ENCODE assay signal across 22 cellular contexts in genomic region chr10:110694820-110695219, GRCh38. TPM values are rescaled to one million over a fixed set of nuclear protein-coding genes. Genes with fewer than 3 reads are reported as not detected.
DNase-seq lines count a peak whose midpoint lies in the region; ATAC-seq, FAIRE-seq and TF ChIP-seq lines count a peak whose summit lies in the region.
"Had no signal": no experiment of that assay in that cellular context is flagged by ENCODE, and none has a peak within 500 bp of the region (broad histone marks: within the 10 kb centered on the region; RNA-seq: fewer than 3 reads in every experiment).

No MANE protein-coding gene starts in this region.

- H3K27ac ChIP-seq in heart right ventricle, result peak overlapping the region in 8 of 10 donors; percentile 7 to 89 (median 40)
- H3K27ac ChIP-seq in right cardiac atrium (ENCODE audit: low read length), result no peak overlapping the region
- H3K27ac ChIP-seq in HEK293 (ENCODE audit: extremely low read depth, low read depth, low read length), result no peak overlapping the region
- peak overlapping the region; percentile 86 for H3K27ac ChIP-seq in psoas muscle
- H3K27ac ChIP-seq: GM23248 had no signal

- ATAC-seq in heart right ventricle, result no peak
- ATAC-seq in right cardiac atrium, result no peak
- ATAC-seq in psoas muscle, result no peak

- intact Hi-C loops in heart right ventricle (cut with DNase I), result loop anchor here in 1 of 10 donors (5.0 kb wide), 1 partner anchor 42 kb away; no protein-coding TSS in a partner anchor
- intact Hi-C loops in right cardiac atrium (cut with DNase I), result no loop called here
- intact Hi-C loops in psoas muscle (cut with DNase I), result no loop called here

- H3K36me3 ChIP-seq in heart right ventricle (no peaks in the 10 kb centered on the region), HEK293 (ENCODE audit: control insufficient read depth in 2 of 2, insufficient read depth in 1 of 2, low read length in 2 of 2) (no peaks in the 10 kb centered on the region; a peak in 1 of 3 replicates), psoas muscle (ENCODE audit: insufficient read depth in 1 of 2, low read depth in 1 of 2) (no peaks in the 10 kb centered on the region)

- DNase-seq in heart right ventricle, result no peak
- DNase-seq in right cardiac atrium, result no peak
- no peak for DNase-seq in GM12891 (ENCODE audit: insufficient read length, low spot score)
- no peak for DNase-seq in psoas muscle
- DNase-seq in activated effector memory CD4-positive, alpha-beta T cell treated with Interleukin-2 at 50 U/mL for 16 hours, result no peak
- DNase-seq in foreskin fibroblast, result no peak
- DNase-seq in cortex of kidney (lab: John Stamatoyannopoulos, UW), result no peak
- DNase-seq: C1 segment of cervical spinal cord; Calu3; CD4-positive, alpha-beta memory T cell; COR-L47; DMS53; DMS79 treated with DMSO at 0.1 percent for 48 hours; GF-D8; H7; HCEC 1CT; HFFc6 had no signal

- no peak for TF ChIP-seq POLR2A in GM12891 (IDR thresholded peaks at IDR 0.05; ENCODE audit: low read depth, low read length)

- peaks cover 0 to 24% (median 14%) of the 10 kb centered on the region in 11 donors for H3K9me3 ChIP-seq in heart right ventricle
- H3K9me3 ChIP-seq in right cardiac atrium (ENCODE audit: control insufficient read depth, low read length), result no peaks in the 10 kb centered on the region
- no peaks in the 10 kb centered on the region for H3K9me3 ChIP-seq in HEK293 (ENCODE audit: control insufficient read depth, insufficient read depth, low read depth, low read length)
- H3K9me3 ChIP-seq in psoas muscle, result peaks cover 15% of the 10 kb centered on the region

- H3K27me3 ChIP-seq in heart right ventricle, result no peaks in the 10 kb centered on the region
- no peaks in the 10 kb centered on the region for H3K27me3 ChIP-seq in right cardiac atrium (ENCODE audit: control insufficient read depth, insufficient read depth)
- no peaks in the 10 kb centered on the region for H3K27me3 ChIP-seq in psoas muscle (ENCODE audit: insufficient read depth in 3 of 3, low read length in 2 of 3)

- peak; percentile 38 for FAIRE-seq in GM12891 (lab: Jason Lieb, UNC)
- FAIRE-seq: GM12892, H1 had no signal

- CTCF ChIA-PET in HEK293 (lab: Yijun Ruan, JAX), result interaction anchor here (1.6 kb wide), 1 partner anchor 14 kb away, joined by 4 read pairs; no protein-coding TSS in a partner anchor

- H3K4me1 ChIP-seq in heart right ventricle (peaks cover 0 to 58% (median 20%) of the 10 kb centered on the region in 9 donors), right cardiac atrium (ENCODE audit: control insufficient read depth, insufficient read depth, low read length) (no peaks in the 10 kb centered on the region), HEK293 (ENCODE audit: control insufficient read depth, insufficient read depth, low read length) (peaks cover 5% of the 10 kb centered on the region), psoas muscle (peaks cover 49% of the 10 kb centered on the region)

- 55 to 57% methylated on average over 2 of the region's 2 CpGs for WGBS in heart right ventricle, 2 donors
- 68% methylated on average over 2 of the region's 2 CpGs for WGBS in right cardiac atrium
- WGBS in psoas muscle, 3 donors, result 29 to 37% (median 30%) methylated on average over 2 of the region's 2 CpGs

- POLR2A ChIA-PET in HEK293 (lab: Yijun Ruan, JAX), result no interaction called here

- no peak for TF ChIP-seq CTCF in heart right ventricle (IDR thresholded peaks at IDR 0.05)
- no peak for TF ChIP-seq CTCF in HEK293 (tag by site-specific recombination; IDR thresholded peaks at IDR 0.05)
- no peak for TF ChIP-seq CTCF in psoas muscle (IDR thresholded peaks at IDR 0.05)
- TF ChIP-seq CTCF in foreskin fibroblast (IDR thresholded peaks at IDR 0.05; ENCODE audit: low read depth, low read length), result no peak

- H3K4me3 ChIP-seq in heart right ventricle (no peak overlapping the region), right cardiac atrium (ENCODE audit: low read length) (no peak overlapping the region), HEK293 (ENCODE audit: low read depth, low read length) (no peak overlapping the region), psoas muscle (peak overlapping the region; percentile 8), foreskin fibroblast (ENCODE audit: low read depth in 1 of 2, low read length in 2 of 2) (no peak overlapping the region)
- H3K4me3 ChIP-seq: GM23248 had no signal

TF ChIP-seq in GM12891, 5 proteins besides CTCF, POLR2A, EP300 and RAD21:
- no peak for TF ChIP-seq PAX5 (IDR thresholded peaks at IDR 0.05; ENCODE audit: insufficient read depth, low read length, severe bottlenecking)
- no peak for TF ChIP-seq POU2F2 (IDR thresholded peaks at IDR 0.05; ENCODE audit: low read depth, low read length)

TF ChIP-seq in HEK293, 187 proteins besides CTCF, POLR2A, EP300 and RAD21:
- TF ChIP-seq ZNF114 (tag by site-specific recombination; IDR thresholded peaks at IDR 0.05), result no peak
- TF ChIP-seq ZIC2 (tag by site-specific recombination; IDR thresholded peaks at IDR 0.05), result 0 out of 2 replicates have a peak, but pooled peaks have one; percentile 36
- no peak for TF ChIP-seq ZNF664 (tag by site-specific recombination; IDR thresholded peaks at IDR 0.05)
- no peak for TF ChIP-seq GLI4 (tag by site-specific recombination; IDR thresholded peaks at IDR 0.05)
- TF ChIP-seq PRDM10 (tag by site-specific recombination; IDR thresholded peaks at IDR 0.05), result peak; percentile 7; the same call in 1 of the 2 replicates

RNA-seq across cellular contexts. Expression of gene RBM20, which starts 50.7 kb away (rescaled TPM):
- total RNA-seq in heart right ventricle, result 100 to 1,000 TPM in 8 of 10 donors, 10 to 100 TPM in 2; 69.4 to 186 (median 145) TPM
- polyA plus RNA-seq in heart right ventricle, result 10 to 100 TPM; 10.1 to 61.9 TPM
- 10 to 100 TPM; 51.5 to 92.0 (median 74.2) TPM for total RNA-seq in right cardiac atrium
- 34.3 TPM for polyA plus RNA-seq in right cardiac atrium
- 0.86 TPM for polyA plus RNA-seq in GM12891 (2012; ENCODE audit: low read depth, missing spikeins)
- total RNA-seq in psoas muscle, result 10 to 100 TPM; 14.2 to 48.8 (median 25.1) TPM
- 10 to 100 TPM in 1 of 3 donors, 1 to 10 TPM in 2; 1.6 to 11.7 (median 6.7) TPM for polyA plus RNA-seq in psoas muscle
- total RNA-seq: Calu3; CD4-positive, alpha-beta memory T cell; GM23248; HFFc6 had no signal
- polyA plus RNA-seq: BJ, GM23248 had no signal

Comparison
In these comparisons a context has a peak if more than half of its experiments do, and no peak if none do; other contexts are left out.
1. H3K27ac ChIP-seq: peak in heart right ventricle (8 of 10) and psoas muscle (single experiment); none in right cardiac atrium (single experiment) and HEK293 (single experiment).